ENCODE assay signal across 7 cellular contexts in genomic region chr6:108560463-108561308, GRCh38. TPM values are rescaled to one million over a fixed set of nuclear protein-coding genes. Genes with fewer than 3 reads are reported as not detected.
DNase-seq lines count a peak whose midpoint lies in the region; TF ChIP-seq lines count a peak whose summit lies in the region.

Gene FOXO3 (plus strand): TSS chr6:108560917. CDS start chr6:108561209, 292 bp downstream.

- H3K36me3 Mint-ChIP-seq in immature natural killer cell, result no peaks in the 10 kb centered on the region

- peaks cover 46 to 51% of the 10 kb centered on the region in 2 donors for H3K4me1 Mint-ChIP-seq in immature natural killer cell

- TF ChIP-seq CTCF in GM12875 (IDR thresholded peaks at IDR 0.05; ENCODE audit: borderline replicate concordance, insufficient read depth, low read depth, low read length), result no peak
- TF ChIP-seq CTCF in WI38 (IDR thresholded peaks at IDR 0.05; ENCODE audit: low read depth, low read length), result no peak

- peak within 1 kb of the TSS; percentile 92 to 99 (median 94) for H3K4me3 Mint-ChIP-seq in immature natural killer cell

- DNase-seq in NCI-H187 (lab: John Stamatoyannopoulos, UW) (peak; percentile 44 to 79), immature natural killer cell (peak; percentile 79 to 83 (median 81)), MV-4-11 (lab: John Stamatoyannopoulos, UW) (no peak)
- peak; percentile 57 for DNase-seq in central memory CD4-positive, alpha-beta T cell

- peak within 1 kb of the TSS; percentile 52 for H3K4me3 ChIP-seq in GM12875 (ENCODE audit: low read depth, low read length)
- H3K4me3 ChIP-seq in WI38 (ENCODE audit: low read depth, low read length), result peak within 1 kb of the TSS; percentile 95
- peak within 1 kb of the TSS; percentile 60 to 96 (median 85) for H3K4me3 ChIP-seq in skin epidermis

- no peaks in the 10 kb centered on the region for H3K9me3 Mint-ChIP-seq in immature natural killer cell

- H3K27ac ChIP-seq in skin epidermis, result peak within 1 kb of the TSS; percentile 72 to 98 (median 95)

- peaks cover 13 to 34% (median 23%) of the 10 kb centered on the region in 3 donors for H3K27me3 Mint-ChIP-seq in immature natural killer cell (ENCODE audit: low read depth in 3 of 3)

- H3K27ac Mint-ChIP-seq in immature natural killer cell, result peak within 1 kb of the TSS; percentile 87 to 98 (median 96)

RNA-seq across cellular contexts. Expression of gene FOXO3, which starts in this region (rescaled TPM):
- 10 to 100 TPM; 20.3 to 41.3 (median 36.4) TPM for polyA plus RNA-seq in immature natural killer cell
